In genomic region chr9:91419222-91420191, GRCh38 we compare ENCODE assay signal across 8 cellular contexts. TPM values are rescaled to one million over a fixed set of nuclear protein-coding genes. Genes with fewer than 3 reads are reported as not detected.
DNase-seq lines count a peak whose midpoint lies in the region; ATAC-seq and TF ChIP-seq lines count a peak whose summit lies in the region.

No MANE protein-coding gene starts in this region.

- H3K36me3 Mint-ChIP-seq in activated T-helper 1 cell treated with anti-CD3 and anti-CD28 coated beads, Interleukin-12 subunit alpha, Interleukin-12 subunit beta, Interleukin-2, Interleukin-4 antibody, amounts not matched to agents 30 ng/mL and 10 ng/mL and 1 ng/mL, durations not matched to agents 14 hours and 24 hours and 36 hours (ENCODE audit: low read depth), result peaks cover 42% of the 10 kb centered on the region

- POLR2A ChIA-PET in AG04449 (lab: Yijun Ruan, JAX), result interaction anchor here (0.6 kb wide), 1 partner anchor 71 kb away, joined by 3 read pairs; no protein-coding TSS in a partner anchor

- H3K4me1 ChIP-seq in hepatocyte (ENCODE audit: insufficient read depth) (peaks cover 36% of the 10 kb centered on the region), subcutaneous abdominal adipose tissue (ENCODE audit: control insufficient read depth in 5 of 5, insufficient read depth in 5 of 5, low read length in 5 of 5) (peaks cover 8 to 57% (median 51%) of the 10 kb centered on the region in 5 donors)

- peaks cover 86% of the 10 kb centered on the region for H3K79me2 ChIP-seq in hepatocyte

- H3K9me3 ChIP-seq in hepatocyte (ENCODE audit: low read depth) (no peaks in the 10 kb centered on the region), subcutaneous abdominal adipose tissue (ENCODE audit: control insufficient read depth in 5 of 5, low read length in 5 of 5) (no peaks in the 10 kb centered on the region)

- no peaks in the 10 kb centered on the region for H3K36me3 ChIP-seq in hepatocyte (replicated peaks; ENCODE audit: insufficient read depth, low read depth)
- H3K36me3 ChIP-seq in subcutaneous abdominal adipose tissue (ENCODE audit: control insufficient read depth in 5 of 5, insufficient read depth in 5 of 5, low read length in 5 of 5), result peaks cover 0 to 3% (median 0%) of the 10 kb centered on the region in 5 donors

- peaks cover 68% of the 10 kb centered on the region for H4K20me1 ChIP-seq in hepatocyte (ENCODE audit: insufficient read depth, poor library complexity, severe bottlenecking)

- H3K9me3 Mint-ChIP-seq in activated T-helper 1 cell treated with anti-CD3 and anti-CD28 coated beads, Interleukin-12 subunit alpha, Interleukin-12 subunit beta, Interleukin-2, Interleukin-4 antibody, amounts not matched to agents 30 ng/mL and 10 ng/mL and 1 ng/mL, durations not matched to agents 14 hours and 24 hours and 36 hours, result no peaks in the 10 kb centered on the region

- intact Hi-C loops in activated T-helper 1 cell treated with anti-CD3 and anti-CD28 coated beads, Interleukin-12 subunit alpha, Interleukin-12 subunit beta, Interleukin-2, Interleukin-4 antibody, amounts not matched to agents 30 ng/mL and 10 ng/mL and 1 ng/mL, durations not matched to agents 14 hours and 24 hours and 36 hours (cut with micrococcal nuclease), result loop anchor here (1.0 to 10.0 kb wide), 8 partner anchors 24 to 1995 kb away; no protein-coding TSS in a partner anchor

- peaks cover 71% of the 10 kb centered on the region for H3K4me1 Mint-ChIP-seq in activated T-helper 1 cell treated with anti-CD3 and anti-CD28 coated beads, Interleukin-12 subunit alpha, Interleukin-12 subunit beta, Interleukin-2, Interleukin-4 antibody, amounts not matched to agents 30 ng/mL and 10 ng/mL and 1 ng/mL, durations not matched to agents 14 hours and 24 hours and 36 hours (ENCODE audit: low read depth)

- peak overlapping the region; percentile 89 for H3K27ac Mint-ChIP-seq in activated T-helper 1 cell treated with anti-CD3 and anti-CD28 coated beads, Interleukin-12 subunit alpha, Interleukin-12 subunit beta, Interleukin-2, Interleukin-4 antibody, amounts not matched to agents 30 ng/mL and 10 ng/mL and 1 ng/mL, durations not matched to agents 14 hours and 24 hours and 36 hours

- H3K27ac ChIP-seq in hepatocyte (peak overlapping the region; percentile 98), subcutaneous abdominal adipose tissue (ENCODE audit: low read depth, low read length) (peak overlapping the region; percentile 96)

- no peak for TF ChIP-seq CTCF in AG04449 (IDR thresholded peaks at IDR 0.05; ENCODE audit: insufficient read depth, low read length, missing control alignments)
- no peak for TF ChIP-seq CTCF in hepatocyte (IDR thresholded peaks at IDR 0.05; ENCODE audit: poor library complexity)

- DNase-seq in AG04449 (ENCODE audit: low read depth, low spot score) (peak; percentile 82), HuH-7.5 (ENCODE audit: low spot score) (peak; percentile 78), hepatocyte (ENCODE audit: low spot score) (peak; percentile 83), UCSD-AML1 (lab: John Stamatoyannopoulos, UW; ENCODE audit: unreplicated experiment) (no peak), NCI-H2227 treated with DMSO at 0.1 percent for 48 hours (lab: John Stamatoyannopoulos, UW) (no peak)
- no peak for DNase-seq in activated T-helper 1 cell treated with anti-CD3 and anti-CD28 coated beads, Interleukin-12 subunit alpha, Interleukin-12 subunit beta, Interleukin-2, Interleukin-4 antibody, amounts not matched to agents 30 ng/mL and 10 ng/mL and 1 ng/mL, durations not matched to agents 14 hours and 24 hours and 36 hours (ENCODE audit: low spot score)

- ATAC-seq in HG02623 (IDR thresholded peaks at IDR 0.05; ENCODE audit: unreplicated experiment), result no peak

- no peak overlapping the region for H2AFZ ChIP-seq in hepatocyte

- WGBS in hepatocyte (ENCODE audit: low lambda C conversion rate, missing lambda C conversion rate), result 56% methylated on average over 10 of the region's 10 CpGs

- no peaks in the 10 kb centered on the region for H3K27me3 Mint-ChIP-seq in activated T-helper 1 cell treated with anti-CD3 and anti-CD28 coated beads, Interleukin-12 subunit alpha, Interleukin-12 subunit beta, Interleukin-2, Interleukin-4 antibody, amounts not matched to agents 30 ng/mL and 10 ng/mL and 1 ng/mL, durations not matched to agents 14 hours and 24 hours and 36 hours (ENCODE audit: insufficient read depth)

- CTCF ChIA-PET in AG04449 (lab: Yijun Ruan, JAX), result interaction anchor here (1.0 kb wide), 2 partner anchors 280 to 504 kb away, joined by 4 to 5 read pairs; no protein-coding TSS in a partner anchor

- peak overlapping the region; percentile 90 for H3K4me3 Mint-ChIP-seq in activated T-helper 1 cell treated with anti-CD3 and anti-CD28 coated beads, Interleukin-12 subunit alpha, Interleukin-12 subunit beta, Interleukin-2, Interleukin-4 antibody, amounts not matched to agents 30 ng/mL and 10 ng/mL and 1 ng/mL, durations not matched to agents 14 hours and 24 hours and 36 hours

- peak overlapping the region; percentile 74 for H3K4me2 ChIP-seq in hepatocyte

- H3K9ac ChIP-seq in subcutaneous abdominal adipose tissue (ENCODE audit: low read length in 5 of 5), result peak overlapping the region in 4 of 5 donors; percentile 20 to 98 (median 49)

- H3K27me3 ChIP-seq in hepatocyte, result no peaks in the 10 kb centered on the region
- no peaks in the 10 kb centered on the region for H3K27me3 ChIP-seq in subcutaneous abdominal adipose tissue (ENCODE audit: control insufficient read depth in 5 of 5, insufficient read depth in 4 of 5, low read length in 5 of 5)

- no peaks in the 10 kb centered on the region for H3K9me2 ChIP-seq in hepatocyte (replicated peaks; ENCODE audit: insufficient read depth)

- H3K4me3 ChIP-seq in AG04449 (ENCODE audit: low read depth, low read length) (peak overlapping the region; percentile 15; the same call in 1 of the 2 replicates), hepatocyte (peak overlapping the region; percentile 90), subcutaneous abdominal adipose tissue (ENCODE audit: low read depth in 1 of 5, low read length in 5 of 5) (peak overlapping the region in 4 of 5 donors; percentile 7 to 37 (median 22))

RNA-seq across cellular contexts. Expression of gene NFIL3, which starts 4.1 kb away (rescaled TPM):
- 124 TPM in 2 replicates for total RNA-seq in activated T-helper 1 cell treated with anti-CD3 and anti-CD28 coated beads, Interleukin-12 subunit alpha, Interleukin-12 subunit beta, Interleukin-2, Interleukin-4 antibody, amounts not matched to agents 30 ng/mL and 10 ng/mL and 1 ng/mL, durations not matched to agents 14 hours and 24 hours and 36 hours
- total RNA-seq in hepatocyte, result 69.6 and 71.4 TPM in 2 replicates
- polyA plus RNA-seq in hepatocyte, result 90.7 and 99.6 TPM in 2 replicates

RNA-seq across cellular contexts. Expression of gene AUH, which starts 57.8 kb away (rescaled TPM):
- total RNA-seq in activated T-helper 1 cell treated with anti-CD3 and anti-CD28 coated beads, Interleukin-12 subunit alpha, Interleukin-12 subunit beta, Interleukin-2, Interleukin-4 antibody, amounts not matched to agents 30 ng/mL and 10 ng/mL and 1 ng/mL, durations not matched to agents 14 hours and 24 hours and 36 hours, result 50.4 and 53.3 TPM in 2 replicates
- total RNA-seq in hepatocyte, result 25.0 and 30.2 TPM in 2 replicates
- 19.5 and 20.3 TPM in 2 replicates for polyA plus RNA-seq in hepatocyte

Comparison
In these comparisons a context has a peak if more than half of its experiments do, and no peak if none do; other contexts are left out.
1. DNase-seq: peak in AG04449 (single experiment), HuH-7.5 (single experiment) and hepatocyte (single experiment); none in activated T-helper 1 cell treated with anti-CD3 and anti-CD28 coated beads, Interleukin-12 subunit alpha, Interleukin-12 subunit beta, Interleukin-2, Interleukin-4 antibody, amounts not matched to agents 30 ng/mL and 10 ng/mL and 1 ng/mL, durations not matched to agents 14 hours and 24 hours and 36 hours (single experiment), UCSD-AML1 (single experiment) and NCI-H2227 treated with DMSO at 0.1 percent for 48 hours (single experiment).
2. H3K4me3 ChIP-seq: peak in every context shown above with its lines; median percentile 90 in hepatocyte; 22 in subcutaneous abdominal adipose tissue; 15 in AG04449.